Comparison of ENCODE assay signal across 16 cellular contexts in the genomic region with DNA sequence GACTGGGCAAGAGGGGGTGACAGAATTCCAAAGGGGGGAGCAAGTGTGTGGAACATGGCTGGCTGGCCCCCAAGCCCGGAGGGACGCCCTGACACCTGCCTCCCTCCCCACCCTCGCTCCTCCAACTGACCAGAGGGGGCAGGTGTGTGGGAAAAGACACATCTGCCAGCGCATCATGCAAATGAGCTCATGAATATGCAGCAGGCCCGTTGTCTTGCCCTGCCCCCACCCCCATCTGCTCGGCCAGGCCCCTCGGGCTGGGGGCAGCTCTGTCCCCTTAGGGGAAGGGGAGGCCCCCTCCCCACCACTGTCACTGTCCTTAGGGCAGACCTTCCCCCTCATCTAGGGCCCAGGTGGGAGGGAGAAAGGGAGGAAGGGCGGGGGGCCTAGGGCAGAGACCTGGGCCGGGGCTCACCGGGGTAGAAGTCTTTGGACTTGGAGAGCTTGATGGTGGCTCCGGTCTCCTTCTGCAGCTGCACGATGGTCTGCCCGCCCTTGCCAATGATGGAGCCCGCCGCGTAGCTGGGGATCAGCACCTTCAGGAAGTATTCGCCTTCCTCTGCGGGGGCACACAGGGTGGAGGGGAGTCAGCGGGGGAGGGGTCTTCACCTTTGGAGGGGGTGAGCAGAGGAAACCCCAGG. TPM values are rescaled to one million over a fixed set of nuclear protein-coding genes. Genes with fewer than 3 reads are reported as not detected.
A peak's percentile ranks its signal among the peaks of the same experiment; 100 is the strongest.
DNase-seq lines count a peak whose midpoint lies in the region; ATAC-seq, FAIRE-seq and TF ChIP-seq lines count a peak whose summit lies in the region.
"Had no signal": no experiment of that assay in that cellular context is flagged by ENCODE, and none has a peak within 500 bp of the region (broad histone marks: within the 10 kb centered on the region; RNA-seq: fewer than 3 reads in every experiment).

No MANE protein-coding gene starts in this region.

- H3K4me3 ChIP-seq in K562 (no peak overlapping the region), colonic mucosa (no peak overlapping the region)

- H3K27ac ChIP-seq in K562 (ENCODE audit: extremely low read depth, low read depth, low read length): no peak overlapping the region
- no peak overlapping the region for H3K27ac ChIP-seq in colonic mucosa
- H3K27ac ChIP-seq: HL-60 had no signal

- no peak overlapping the region for H3K4me2 ChIP-seq in K562 (ENCODE audit: insufficient read depth, low read length)

- peak; percentile 95 for ATAC-seq in K562
- ATAC-seq: left lobe of liver had no signal

- H2AFZ ChIP-seq in K562 (ENCODE audit: low read depth, low read length): no peak overlapping the region

- H3K36me3 ChIP-seq in K562 (ENCODE audit: control insufficient read depth, insufficient read depth, low read length) (no peaks in the 10 kb centered on the region), colonic mucosa (no peaks in the 10 kb centered on the region)

- no peaks in the 10 kb centered on the region; the same call in 1 of the 2 replicates for H4K20me1 ChIP-seq in K562 (replicated peaks; ENCODE audit: control insufficient read depth, insufficient read depth, low read length)

- no peaks in the 10 kb centered on the region for H3K9me3 ChIP-seq in K562 (replicated peaks; ENCODE audit: control insufficient read depth, insufficient read depth, low read depth, low read length)
- no peaks in the 10 kb centered on the region for H3K9me3 ChIP-seq in colonic mucosa

- DNase-seq in DMS 273 (lab: John Stamatoyannopoulos, UW; ENCODE audit: unreplicated experiment): peak; percentile 63
- no peak for DNase-seq in DMS 273 treated with DMSO at 0.1 percent for 48 hours (lab: John Stamatoyannopoulos, UW)
- DNase-seq in NAMALWA (ENCODE audit: low spot score): peak; percentile 67
- peak; percentile 39 to 53 (median 42) for DNase-seq in K562 (ENCODE audit: extremely low read depth in 1 of 4, low spot score in 3 of 4)
- peak; percentile 31 for DNase-seq in nephron progenitor cell
- DNase-seq in NCI-H2227 (lab: John Stamatoyannopoulos, UW; ENCODE audit: unreplicated experiment): no peak
- no peak for DNase-seq in colonic mucosa
- DNase-seq in NCI-H2029 (lab: John Stamatoyannopoulos, UW): no peak
- DNase-seq: 8988T; activated T-cell treated with anti-CD3 and anti-CD28 coated beads, Interleukin-2, amount 50 U/mL, for 1 hour; foreskin fibroblast; trophoblast cell had no signal

- H3K27me3 Mint-ChIP-seq in nephron progenitor cell (ENCODE audit: low read depth, poor library complexity): peaks cover 80% of the 10 kb centered on the region

- no peak for TF ChIP-seq EP300 in K562 (IDR thresholded peaks at IDR 0.05; ENCODE audit: low read length)

- H3K27ac Mint-ChIP-seq in nephron progenitor cell: no peak overlapping the region

- no peaks in the 10 kb centered on the region for H3K9me1 ChIP-seq in K562 (ENCODE audit: control insufficient read depth, insufficient read depth, low read length)

- H3K79me2 ChIP-seq in K562 (ENCODE audit: control insufficient read depth, insufficient read depth, low read length): no peaks in the 10 kb centered on the region

- no peak overlapping the region for H3K9ac ChIP-seq in K562 (ENCODE audit: insufficient read depth in 1 of 2, low read depth in 2 of 2, low read length in 2 of 2)
- H3K9ac ChIP-seq in colonic mucosa (ENCODE audit: low read depth in 2 of 2, low read length in 2 of 2): no peak overlapping the region

- no peak for TF ChIP-seq RAD21 in K562 (CRISPR knock-in tag; conservative IDR thresholded peaks at IDR 0.05 in 1 of 2, IDR thresholded peaks at IDR 0.05 in 1 of 2)

- POLR2A ChIA-PET in K562 (lab: Yijun Ruan, JAX): interaction anchor here (0.5 to 1.0 kb wide), 3 partner anchors 9 to 95 kb away, joined by 3 to 4 read pairs (median 3); a partner anchor contains a TSS

- TF ChIP-seq POLR2A in K562 (conservative IDR thresholded peaks at IDR 0.05): no peak

- H3K4me1 ChIP-seq in K562 (replicated peaks in 1 of 2; ENCODE audit: control insufficient read depth in 2 of 2, insufficient read depth in 2 of 2, low read length in 2 of 2) (peaks cover 0 to 11% of the 10 kb centered on the region in 2 experiments; a peak in 2 of 5 replicates), colonic mucosa (no peaks in the 10 kb centered on the region)

- no peak overlapping the region for H3K4me3 Mint-ChIP-seq in nephron progenitor cell

- H3K36me3 Mint-ChIP-seq in nephron progenitor cell (ENCODE audit: low read depth): no peaks in the 10 kb centered on the region

- peak in 2 of 3 experiments; percentile 11 to 20; a peak in 2 of 6 replicates for TF ChIP-seq CTCF in K562 (IDR thresholded peaks at IDR 0.05 in 2 of 3, conservative IDR thresholded peaks at IDR 0.05 in 1 of 3; ENCODE audit: insufficient read depth in 2 of 3, low read depth in 1 of 3, low read length in 3 of 3)
- no peak for TF ChIP-seq CTCF in nephron progenitor cell (IDR thresholded peaks at IDR 0.05)
- no peak for TF ChIP-seq CTCF in colonic mucosa (IDR thresholded peaks at IDR 0.05)

- H3K4me1 Mint-ChIP-seq in nephron progenitor cell: peaks cover 6% of the 10 kb centered on the region

- no peak for FAIRE-seq in K562 (lab: Jason Lieb, UNC)

- no peaks in the 10 kb centered on the region for H3K9me3 Mint-ChIP-seq in nephron progenitor cell

- WGBS in K562 (ENCODE audit: insufficient coverage, low coverage, missing lambda C conversion rate): 26% methylated on average over 7 of the region's 19 CpGs

- no TSS peak for BruUV-seq in K562 (replicated peaks; lab: Mats Ljungman, UMichigan)

- intact Hi-C loops in K562 (cut with micrococcal nuclease) (no loop called here), colonic mucosa (cut with DNase I) (no loop called here)

- peaks cover 23 to 50% of the 10 kb centered on the region in 2 experiments for H3K27me3 ChIP-seq in K562 (ENCODE audit: control insufficient read depth in 2 of 2, insufficient read depth in 2 of 2, low read length in 2 of 2)
- no peaks in the 10 kb centered on the region for H3K27me3 ChIP-seq in colonic mucosa

- in situ Hi-C loops in K562 (cut with MboI): no loop called here

- CTCF ChIA-PET in K562 (lab: Yijun Ruan, JAX; ENCODE audit: low intra/inter-chr PET ratio): interaction anchor here (0.6 kb wide), 1 partner anchor 41 kb away, joined by 3 read pairs; no protein-coding TSS in a partner anchor

RNA-seq across cellular contexts. Expression of a gene that starts 12.9 kb away (rescaled TPM):
- not detected in 2 replicates for total RNA-seq in K562 (2011; cell fraction: chromatin; rRNA removed; ENCODE audit: low replicate concordance)
- total RNA-seq in K562 (2011; cell fraction: nucleolus; rRNA removed): not detected in 2 replicates
- total RNA-seq in K562 (2011; cell fraction: nucleoplasm; rRNA removed): not detected in 2 replicates
- total RNA-seq in K562 (2014; rRNA removed) (not detected in 2 replicates), K562 (2014; rRNA removed; fragmentation: Illumina TruSeq; extraction: Trizol) (not detected in 2 replicates), K562 (2015; rRNA removed; fragmentation: Illumina TruSeq; extraction: Trizol) (not detected in 2 replicates), K562 (2021) (not detected in 2 replicates), colonic mucosa (1 to 10 TPM in 1 of 2 donors, under 1 TPM in 1; 0.72 to 1.1 TPM)
- polyA plus RNA-seq in K562 (2011; rRNA removed) (not detected in 2 replicates), K562 (2014; fragmentation: Illumina TruSeq; extraction: Trizol) (not detected in 2 replicates), K562 (2014; fragmentation: Nextera tagmentation; extraction: Ambion mirVana) (not detected), K562 (2014; rRNA removed) (not detected in 2 replicates)
- not detected in 2 replicates for polyA plus RNA-seq in K562 (2011; cell fraction: cytosol; rRNA removed)
- polyA plus RNA-seq in K562 (2011; cell fraction: nucleus; rRNA removed): not detected in 2 replicates
- 0.03 TPM in 1 of 2 replicates, not detected in the other for polyA plus RNA-seq in K562 (2012)
- polyA minus RNA-seq in K562 (2011; rRNA and poly(A)+ RNA removed): not detected in 2 replicates
- not detected in 2 replicates for polyA minus RNA-seq in K562 (2011; cell fraction: cytosol; rRNA and poly(A)+ RNA removed)
- not detected in 2 replicates for polyA minus RNA-seq in K562 (2011; cell fraction: nucleus; rRNA and poly(A)+ RNA removed)
- total RNA-seq: osteocyte had no signal

RNA-seq across cellular contexts. Expression of a gene that starts 34.6 kb away (rescaled TPM):
- total RNA-seq in K562 (2011; cell fraction: chromatin; rRNA removed; ENCODE audit: low replicate concordance): 26.3 and 56.0 TPM in 2 replicates
- 42.4 and 47.0 TPM in 2 replicates for total RNA-seq in K562 (2011; cell fraction: nucleolus; rRNA removed)
- 31.0 and 36.6 TPM in 2 replicates for total RNA-seq in K562 (2011; cell fraction: nucleoplasm; rRNA removed)
- total RNA-seq in K562 (2014; rRNA removed) (19.8 and 21.5 TPM in 2 replicates), K562 (2014; rRNA removed; fragmentation: Illumina TruSeq; extraction: Trizol) (4.9 and 5.4 TPM in 2 replicates), K562 (2015; rRNA removed; fragmentation: Illumina TruSeq; extraction: Trizol) (10.3 and 11.4 TPM in 2 replicates), K562 (2021) (26.3 and 27.0 TPM in 2 replicates), colonic mucosa (10 to 100 TPM; 14.4 to 32.2 TPM)
- polyA plus RNA-seq in K562 (2011; rRNA removed) (10.6 and 12.4 TPM in 2 replicates), K562 (2014; fragmentation: Illumina TruSeq; extraction: Trizol) (9.4 and 15.5 TPM in 2 replicates), K562 (2014; fragmentation: Nextera tagmentation; extraction: Ambion mirVana) (under 1 TPM; 0.07 to 0.59 TPM), K562 (2014; rRNA removed) (20.9 and 21.4 TPM in 2 replicates)
- polyA plus RNA-seq in K562 (2011; cell fraction: cytosol; rRNA removed): 10.4 and 25.4 TPM in 2 replicates
- polyA plus RNA-seq in K562 (2011; cell fraction: nucleus; rRNA removed): 41.2 and 57.4 TPM in 2 replicates
- 19.9 and 20.3 TPM in 2 replicates for polyA plus RNA-seq in K562 (2012)
- polyA minus RNA-seq in K562 (2011; rRNA and poly(A)+ RNA removed): 2.8 and 5.2 TPM in 2 replicates
- 12.0 and 13.0 TPM in 2 replicates for polyA minus RNA-seq in K562 (2011; cell fraction: cytosol; rRNA and poly(A)+ RNA removed)
- 19.5 and 24.2 TPM in 2 replicates for polyA minus RNA-seq in K562 (2011; cell fraction: nucleus; rRNA and poly(A)+ RNA removed)

RNA-seq across cellular contexts. Expression of a gene that starts 46.1 kb away (rescaled TPM):
- total RNA-seq in K562 (2011; cell fraction: chromatin; rRNA removed; ENCODE audit: low replicate concordance): not detected in 2 replicates
- not detected in 2 replicates for total RNA-seq in K562 (2011; cell fraction: nucleolus; rRNA removed)
- not detected in 2 replicates for total RNA-seq in K562 (2011; cell fraction: nucleoplasm; rRNA removed)
- total RNA-seq in K562 (2014; rRNA removed): 0.08 TPM in 1 of 2 replicates, not detected in the other
- total RNA-seq in K562 (2014; rRNA removed; fragmentation: Illumina TruSeq; extraction: Trizol): not detected in 2 replicates
- not detected in 2 replicates for total RNA-seq in K562 (2015; rRNA removed; fragmentation: Illumina TruSeq; extraction: Trizol)
- not detected in 2 replicates for total RNA-seq in K562 (2021)
- not detected in 2 replicates for polyA plus RNA-seq in K562 (2011; rRNA removed)
- not detected in 2 replicates for polyA plus RNA-seq in K562 (2011; cell fraction: cytosol; rRNA removed)
- polyA plus RNA-seq in K562 (2011; cell fraction: nucleus; rRNA removed): not detected in 2 replicates
- not detected in 2 replicates for polyA plus RNA-seq in K562 (2012)
- polyA plus RNA-seq in K562 (2014; fragmentation: Illumina TruSeq; extraction: Trizol): not detected in 2 replicates
- polyA plus RNA-seq in K562 (2014; fragmentation: Nextera tagmentation; extraction: Ambion mirVana): not detected
- polyA plus RNA-seq in K562 (2014; rRNA removed): not detected in 2 replicates
- polyA minus RNA-seq in K562 (2011; rRNA and poly(A)+ RNA removed): not detected in 2 replicates
- polyA minus RNA-seq in K562 (2011; cell fraction: cytosol; rRNA and poly(A)+ RNA removed): not detected in 2 replicates
- not detected in 2 replicates for polyA minus RNA-seq in K562 (2011; cell fraction: nucleus; rRNA and poly(A)+ RNA removed)
- total RNA-seq in colonic mucosa: not detected
- total RNA-seq: left lobe of liver, osteocyte had no signal
- polyA plus RNA-seq: adipose tissue had no signal

RNA-seq across cellular contexts. Expression of a gene that starts 58.3 kb away (rescaled TPM):
- 2.2 and 5.3 TPM in 2 replicates for total RNA-seq in K562 (2011; cell fraction: chromatin; rRNA removed; ENCODE audit: low replicate concordance)
- total RNA-seq in K562 (2011; cell fraction: nucleolus; rRNA removed): 3.0 and 3.4 TPM in 2 replicates
- total RNA-seq in K562 (2011; cell fraction: nucleoplasm; rRNA removed): 3.4 and 4.7 TPM in 2 replicates
- total RNA-seq in K562 (2014; rRNA removed) (2.6 and 2.8 TPM in 2 replicates), K562 (2014; rRNA removed; fragmentation: Illumina TruSeq; extraction: Trizol) (0.61 and 0.80 TPM in 2 replicates), K562 (2015; rRNA removed; fragmentation: Illumina TruSeq; extraction: Trizol) (1.0 and 1.6 TPM in 2 replicates), K562 (2021) (7.4 and 7.6 TPM in 2 replicates), colonic mucosa (1 to 10 TPM; 8.9 to 9.0 TPM)
- polyA plus RNA-seq in K562 (2011; rRNA removed) (0.72 and 1.3 TPM in 2 replicates), K562 (2014; fragmentation: Illumina TruSeq; extraction: Trizol) (1.7 and 1.9 TPM in 2 replicates), K562 (2014; fragmentation: Nextera tagmentation; extraction: Ambion mirVana) (under 1 TPM; 0.32 to 0.34 TPM), K562 (2014; rRNA removed) (2.4 and 4.9 TPM in 2 replicates)
- polyA plus RNA-seq in K562 (2011; cell fraction: cytosol; rRNA removed): 1.5 and 2.2 TPM in 2 replicates
- polyA plus RNA-seq in K562 (2011; cell fraction: nucleus; rRNA removed): 2.9 and 5.2 TPM in 2 replicates
- 3.1 and 4.0 TPM in 2 replicates for polyA plus RNA-seq in K562 (2012)
- 0.28 and 0.33 TPM in 2 replicates for polyA minus RNA-seq in K562 (2011; rRNA and poly(A)+ RNA removed)
- polyA minus RNA-seq in K562 (2011; cell fraction: cytosol; rRNA and poly(A)+ RNA removed): 1.9 and 2.3 TPM in 2 replicates
- polyA minus RNA-seq in K562 (2011; cell fraction: nucleus; rRNA and poly(A)+ RNA removed): 0.94 and 1.3 TPM in 2 replicates

Comparison
In these comparisons a context has a peak if more than half of its experiments do, and no peak if none do; other contexts are left out.
1. DNase-seq: peak in DMS 273 (single experiment), NAMALWA (single experiment), K562 (4 of 4) and nephron progenitor cell (single experiment); none in DMS 273 treated with DMSO at 0.1 percent for 48 hours (single experiment), NCI-H2227 (single experiment), colonic mucosa (single experiment) and NCI-H2029 (single experiment).
2. CTCF ChIP-seq: peak in K562 (2 of 3); none in nephron progenitor cell (single experiment) and colonic mucosa (single experiment).